25 cellular contexts compared by ENCODE assay signal in the genomic region with DNA sequence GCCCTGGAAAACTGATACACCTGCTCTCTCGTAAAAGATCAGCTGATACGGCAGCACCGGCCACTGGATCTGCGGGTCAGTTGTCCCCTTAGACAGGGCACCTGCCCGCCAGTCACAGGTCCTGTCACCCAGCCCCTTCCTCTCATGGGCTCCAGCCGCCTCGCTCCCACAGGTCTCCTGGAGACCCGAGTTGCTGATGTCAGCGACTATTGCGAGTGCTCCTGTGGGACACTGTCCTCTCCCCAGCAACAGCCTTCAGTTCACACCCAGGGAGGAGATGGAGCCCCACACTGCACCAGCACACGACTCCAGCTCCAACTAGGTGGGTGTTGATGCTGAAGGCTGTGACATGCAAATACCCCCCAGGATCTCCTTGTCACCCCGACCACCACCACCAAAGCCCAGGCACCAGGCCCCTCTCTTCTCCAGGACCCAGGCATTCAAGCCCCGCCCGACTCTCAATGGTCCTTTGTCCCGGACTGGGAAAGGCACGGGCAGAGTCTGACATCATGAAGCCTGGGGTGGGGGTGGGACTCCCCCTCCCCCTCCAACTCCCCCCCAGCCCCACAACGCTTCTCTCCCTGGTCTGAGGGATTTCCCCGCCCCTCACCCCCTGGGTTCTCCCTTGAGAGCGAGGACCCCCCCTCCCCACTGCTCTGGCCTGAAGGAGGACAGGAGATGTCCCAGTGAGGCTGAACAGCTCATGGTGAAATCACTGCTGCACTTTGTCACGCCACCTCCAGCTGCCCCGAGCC. TPM values are rescaled to one million over a fixed set of nuclear protein-coding genes. Genes with fewer than 3 reads are reported as not detected.
A peak's percentile ranks its signal among the peaks of the same experiment; 100 is the strongest.
DNase-seq lines count a peak whose midpoint lies in the region; ATAC-seq, FAIRE-seq and TF ChIP-seq lines count a peak whose summit lies in the region.
"Had no signal": no experiment of that assay in that cellular context is flagged by ENCODE, and none has a peak within 500 bp of the region (broad histone marks: within the 10 kb centered on the region; RNA-seq: fewer than 3 reads in every experiment).

No MANE protein-coding gene starts in this region.

- H3K27me3 ChIP-seq in HepG2 (ENCODE audit: control insufficient read depth in 1 of 2, insufficient read depth in 2 of 2, low read length in 2 of 2) = peaks cover 6 to 42% of the 10 kb centered on the region in 2 experiments
- H3K27me3 ChIP-seq in right lobe of liver = no peaks in the 10 kb centered on the region

- no peaks in the 10 kb centered on the region for H3K79me2 ChIP-seq in HepG2 (ENCODE audit: insufficient read depth, low read length)

- DNase-seq in HepG2 (ENCODE audit: low spot score) (no peak), right lobe of liver (no peak), globus pallidus (ENCODE audit: low spot score) (peak; percentile 95), occipital lobe (lab: John Stamatoyannopoulos, UW) (peak; percentile 53), GM19239 (ENCODE audit: insufficient read length, low spot score) (no peak), MCF 10A (ENCODE audit: unreplicated experiment) (no peak)
- no peak for DNase-seq in activated naive CD4-positive, alpha-beta T cell treated with anti-CD3 and anti-CD28 coated beads, Interleukin-2, amount 50 U/mL, for 16 hours
- DNase-seq: 8988T; activated CD4-positive, alpha-beta T cell treated with anti-CD3 and anti-CD28 coated beads, Interleukin-2, amount 50 U/mL, for 1 hour; activated naive CD4-positive, alpha-beta T cell treated with anti-CD3 and anti-CD28 coated beads, Interleukin-2, amount 10 ng/mL, durations not matched to agents 7 days and 5 days; AML-193; DMS79 treated with DMSO at 0.1 percent for 48 hours; glutamatergic neuron; left colon; mesendoderm; naive B cell; NCI-H2081 treated with DMSO at 0.1 percent for 48 hours; SHP77; stimulated activated CD8-positive, alpha-beta memory T cell treated with anti-CD3 and anti-CD28 coated beads, Interleukin-4, amount 100 ng/mL, for 48 hours; T-helper 9 cell; upper lobe of right lung had no signal

- H2AFZ ChIP-seq in HepG2 (ENCODE audit: low read length) = no peak overlapping the region

- in situ Hi-C loops in HepG2 (cut with HindIII; ENCODE audit: extremely low pct_ligation_motif_present, low pct_unique_long_range_greater_than_20kb) = no loop called here

- H3K4me1 ChIP-seq in HepG2 (ENCODE audit: insufficient read depth, low read length) = peaks cover 56% of the 10 kb centered on the region
- H3K4me1 ChIP-seq in right lobe of liver = no peaks in the 10 kb centered on the region
- H3K4me1 ChIP-seq: upper lobe of right lung had no signal

- 0% methylated on average over 14 of the region's 21 CpGs for WGBS in HepG2 (ENCODE audit: low lambda C conversion rate)
- WGBS in right lobe of liver (ENCODE audit: insufficient coverage, low coverage, low lambda C conversion rate, missing lambda C conversion rate) = 66% methylated on average over 7 of the region's 21 CpGs

- intact Hi-C loops in HepG2 (cut with micrococcal nuclease; ENCODE audit: unreplicated experiment) (no loop called here), right lobe of liver (cut with DNase I) (no loop called here), MCF 10A (cut with micrococcal nuclease) (no loop called here)

- no peaks in the 10 kb centered on the region for H3K36me3 ChIP-seq in HepG2 (replicated peaks in 1 of 2; ENCODE audit: control insufficient read depth in 1 of 2, insufficient read depth in 2 of 2, low read length in 2 of 2)
- H3K36me3 ChIP-seq in right lobe of liver = no peaks in the 10 kb centered on the region
- H3K36me3 ChIP-seq: upper lobe of right lung had no signal

- H3K27ac Mint-ChIP-seq in MCF 10A (ENCODE audit: low read depth, unreplicated experiment) = no peak overlapping the region
- H3K27ac Mint-ChIP-seq: activated naive CD4-positive, alpha-beta T cell treated with anti-CD3 and anti-CD28 coated beads, Interleukin-2, amount 10 ng/mL, durations not matched to agents 7 days and 5 days; activated T-helper 1 cell treated with anti-CD3 and anti-CD28 coated beads, Interleukin-12 subunit alpha, Interleukin-12 subunit beta, Interleukin-2, Interleukin-4 antibody, amounts not matched to agents 30 ng/mL and 10 ng/mL and 1 ng/mL, durations not matched to agents 14 hours and 24 hours and 36 hours had no signal

- no peaks in the 10 kb centered on the region for H4K20me1 ChIP-seq in HepG2 (ENCODE audit: insufficient read depth, low read length)

- FAIRE-seq in HepG2 (lab: Jason Lieb, UNC) (no peak), GM19239 (lab: Jason Lieb, UNC) (no peak)

- TF ChIP-seq POLR2A in HepG2 (IDR thresholded peaks at IDR 0.05; ENCODE audit: insufficient read depth in 1 of 2, low read depth in 2 of 2, low read length in 2 of 2) (no peak), right lobe of liver (IDR thresholded peaks at IDR 0.05) (no peak)

- no peak for TF ChIP-seq EP300 in HepG2 (IDR thresholded peaks at IDR 0.05; ENCODE audit: low read depth in 2 of 2, low read length in 2 of 2)
- no peak for TF ChIP-seq EP300 in HepG2 (CRISPR knock-in tag; IDR thresholded peaks at IDR 0.05; ENCODE audit: borderline replicate concordance)

- H3K36me3 Mint-ChIP-seq in MCF 10A (ENCODE audit: insufficient read depth, unreplicated experiment) = no peaks in the 10 kb centered on the region
- H3K36me3 Mint-ChIP-seq: activated naive CD4-positive, alpha-beta T cell treated with anti-CD3 and anti-CD28 coated beads, Interleukin-2, amount 10 ng/mL, durations not matched to agents 7 days and 5 days; naive B cell had no signal

- H3K27ac ChIP-seq in HepG2 (ENCODE audit: extremely low read length, insufficient read depth, low read length) = no peak overlapping the region
- no peak overlapping the region for H3K27ac ChIP-seq in right lobe of liver
- H3K27ac ChIP-seq: upper lobe of right lung had no signal

- CTCF ChIA-PET in HepG2 (lab: Yijun Ruan, JAX; ENCODE audit: low intra/inter-chr PET ratio, low total read pairs) (no interaction called here), MCF 10A (lab: Yijun Ruan, JAX) (interaction anchor here (1.3 kb wide), 1 partner anchor 10 kb away, joined by 4 read pairs; no protein-coding TSS in a partner anchor)

- POLR2A ChIA-PET in HepG2 (lab: Yijun Ruan, JAX) = interaction anchor here (1.0 to 2.3 kb wide), 2 partner anchors 8 to 10 kb away, joined by 4 to 9 read pairs; a partner anchor contains a TSS
- POLR2A ChIA-PET in MCF 10A (lab: Yijun Ruan, JAX) = no interaction called here

- H3K9ac ChIP-seq in HepG2 (ENCODE audit: insufficient read depth, low read depth, low read length) = no peak overlapping the region

- BruUV-seq in HepG2 (replicated peaks; lab: Mats Ljungman, UMichigan) (no TSS peak), MCF 10A (replicated peaks; lab: Mats Ljungman, UMichigan) (no TSS peak)

- no peak overlapping the region for H3K4me3 Mint-ChIP-seq in MCF 10A (ENCODE audit: unreplicated experiment)
- H3K4me3 Mint-ChIP-seq: activated naive CD4-positive, alpha-beta T cell treated with anti-CD3 and anti-CD28 coated beads, Interleukin-2, amount 10 ng/mL, durations not matched to agents 7 days and 5 days; activated T-helper 1 cell treated with anti-CD3 and anti-CD28 coated beads, Interleukin-12 subunit alpha, Interleukin-12 subunit beta, Interleukin-2, Interleukin-4 antibody, amounts not matched to agents 30 ng/mL and 10 ng/mL and 1 ng/mL, durations not matched to agents 14 hours and 24 hours and 36 hours had no signal

- H3K4me3 ChIP-seq in HepG2 (replicated peaks in 1 of 3; ENCODE audit: insufficient read depth in 1 of 3, low read depth in 2 of 3, low read length in 3 of 3) = peak overlapping the region in 1 of 3 experiments; percentile 49; a peak in 1 of 6 replicates
- H3K4me3 ChIP-seq in right lobe of liver = no peak overlapping the region
- H3K4me3 ChIP-seq: upper lobe of right lung had no signal

- H3K4me1 Mint-ChIP-seq in MCF 10A (ENCODE audit: insufficient read depth, unreplicated experiment) = no peaks in the 10 kb centered on the region

- H3K4me2 ChIP-seq in HepG2 (ENCODE audit: low read depth, low read length) = peak overlapping the region; percentile 55

- H3K27me3 Mint-ChIP-seq in MCF 10A (ENCODE audit: insufficient read depth, unreplicated experiment) = peaks cover 47% of the 10 kb centered on the region
- H3K27me3 Mint-ChIP-seq: naive B cell had no signal

- TF ChIP-seq CTCF in HepG2 (CRISPR knock-in tag; IDR thresholded peaks at IDR 0.05) (no peak), right lobe of liver (IDR thresholded peaks at IDR 0.05) (no peak), MCF 10A (IDR thresholded peaks at IDR 0.05; ENCODE audit: unreplicated experiment) (no peak)

- H3K9me3 Mint-ChIP-seq in MCF 10A (ENCODE audit: unreplicated experiment) = no peaks in the 10 kb centered on the region
- H3K9me3 Mint-ChIP-seq: activated naive CD4-positive, alpha-beta T cell treated with anti-CD3 and anti-CD28 coated beads, Interleukin-2, amount 10 ng/mL, durations not matched to agents 7 days and 5 days; activated T-helper 1 cell treated with anti-CD3 and anti-CD28 coated beads, Interleukin-12 subunit alpha, Interleukin-12 subunit beta, Interleukin-2, Interleukin-4 antibody, amounts not matched to agents 30 ng/mL and 10 ng/mL and 1 ng/mL, durations not matched to agents 14 hours and 24 hours and 36 hours; naive B cell had no signal

- ATAC-seq in HepG2 = peak; percentile 44
- ATAC-seq in right lobe of liver = no peak
- ATAC-seq in GM19463 (IDR thresholded peaks at IDR 0.05; ENCODE audit: unreplicated experiment) = no peak
- ATAC-seq: HCT116, left colon, upper lobe of right lung had no signal

- no peak for TF ChIP-seq RAD21 in HepG2 (CRISPR knock-in tag; IDR thresholded peaks at IDR 0.05)

- H3K9me3 ChIP-seq in HepG2 (ENCODE audit: low read length) (no peaks in the 10 kb centered on the region), right lobe of liver (no peaks in the 10 kb centered on the region)
- H3K9me3 ChIP-seq: upper lobe of right lung had no signal

RNA-seq across cellular contexts. Expression of a gene that starts 1.4 kb away (rescaled TPM):
- 0.80 and 1.3 TPM in 2 replicates for total RNA-seq in HepG2 (2016; rRNA removed; fragmentation: Illumina TruSeq; extraction: Trizol)
- total RNA-seq in HepG2 (2016; cell fraction: cytosol; rRNA removed; fragmentation: Illumina TruSeq; extraction: Trizol; ENCODE audit: low read depth) = 0.26 and 0.71 TPM in 2 replicates
- total RNA-seq in HepG2 (2016; cell fraction: insoluble cytoplasmic fraction; rRNA removed; fragmentation: Illumina TruSeq; extraction: Trizol) = 0.56 and 0.87 TPM in 2 replicates
- total RNA-seq in HepG2 (2016; cell fraction: membrane; rRNA removed; fragmentation: Illumina TruSeq; extraction: Trizol) = 0.59 and 1.5 TPM in 2 replicates
- total RNA-seq in HepG2 (2016; cell fraction: nucleus; rRNA removed; fragmentation: Illumina TruSeq; extraction: Trizol) = 1.6 and 2.6 TPM in 2 replicates
- 0.17 and 0.20 TPM in 2 replicates for polyA plus RNA-seq in HepG2 (2011; rRNA removed)
- 0.13 and 0.27 TPM in 2 replicates for polyA plus RNA-seq in HepG2 (2011; cell fraction: cytosol; rRNA removed)
- polyA plus RNA-seq in HepG2 (2011; cell fraction: nucleus; rRNA removed) = 0.40 and 0.93 TPM in 2 replicates
- not detected in 2 replicates for polyA plus RNA-seq in HepG2 (2012)
- polyA plus RNA-seq in HepG2 (2016; cell fraction: cytosol; fragmentation: Illumina TruSeq; extraction: Trizol; ENCODE audit: low read depth) = 0.70 TPM in 2 replicates
- polyA plus RNA-seq in HepG2 (2016; cell fraction: insoluble cytoplasmic fraction; fragmentation: Illumina TruSeq; extraction: Trizol; ENCODE audit: low read depth) = 0.38 and 1.3 TPM in 2 replicates
- 0.24 and 0.97 TPM in 2 replicates for polyA plus RNA-seq in HepG2 (2016; cell fraction: membrane; fragmentation: Illumina TruSeq; extraction: Trizol; ENCODE audit: low read depth)
- polyA plus RNA-seq in HepG2 (2016; cell fraction: nucleus; fragmentation: Illumina TruSeq; extraction: Trizol; ENCODE audit: insufficient read depth, low read depth) = 0.82 and 1.5 TPM in 2 replicates
- not detected in 2 replicates for polyA minus RNA-seq in HepG2 (2011; rRNA and poly(A)+ RNA removed; ENCODE audit: low replicate concordance)
- polyA minus RNA-seq in HepG2 (2011; cell fraction: cytosol; rRNA and poly(A)+ RNA removed) = not detected in 2 replicates
- 0.64 and 0.75 TPM in 2 replicates for polyA minus RNA-seq in HepG2 (2011; cell fraction: nucleus; rRNA and poly(A)+ RNA removed)
- total RNA-seq in right lobe of liver = under 1 TPM in 1 of 6 experiments, not detected in 5; 0.40 TPM
- total RNA-seq in occipital lobe = 0.47 TPM
- not detected in 2 replicates for total RNA-seq in MCF 10A (2022)
- total RNA-seq: activated T-helper 1 cell treated with anti-CD3 and anti-CD28 coated beads, Interleukin-12 subunit alpha, Interleukin-12 subunit beta, Interleukin-2, Interleukin-4 antibody, amounts not matched to agents 30 ng/mL and 10 ng/mL and 1 ng/mL, durations not matched to agents 14 hours and 24 hours and 36 hours; left colon; posterior vena cava; upper lobe of right lung had no signal

RNA-seq across cellular contexts. Expression of a gene that starts 8.2 kb away (rescaled TPM):
- 25.7 and 47.6 TPM in 2 replicates for total RNA-seq in HepG2 (2016; rRNA removed; fragmentation: Illumina TruSeq; extraction: Trizol)
- 25.4 and 32.6 TPM in 2 replicates for total RNA-seq in HepG2 (2016; cell fraction: cytosol; rRNA removed; fragmentation: Illumina TruSeq; extraction: Trizol; ENCODE audit: low read depth)
- 29.6 and 46.4 TPM in 2 replicates for total RNA-seq in HepG2 (2016; cell fraction: insoluble cytoplasmic fraction; rRNA removed; fragmentation: Illumina TruSeq; extraction: Trizol)
- 20.2 and 24.3 TPM in 2 replicates for total RNA-seq in HepG2 (2016; cell fraction: membrane; rRNA removed; fragmentation: Illumina TruSeq; extraction: Trizol)
- 34.1 and 40.9 TPM in 2 replicates for total RNA-seq in HepG2 (2016; cell fraction: nucleus; rRNA removed; fragmentation: Illumina TruSeq; extraction: Trizol)
- 36.1 and 73.0 TPM in 2 replicates for polyA plus RNA-seq in HepG2 (2011; rRNA removed)
- polyA plus RNA-seq in HepG2 (2011; cell fraction: cytosol; rRNA removed) = 15.0 and 69.5 TPM in 2 replicates
- polyA plus RNA-seq in HepG2 (2011; cell fraction: nucleus; rRNA removed) = 13.2 and 42.5 TPM in 2 replicates
- 6.0 and 30.6 TPM in 2 replicates for polyA plus RNA-seq in HepG2 (2012)
- 29.7 and 32.2 TPM in 2 replicates for polyA plus RNA-seq in HepG2 (2016; cell fraction: cytosol; fragmentation: Illumina TruSeq; extraction: Trizol; ENCODE audit: low read depth)
- 44.0 and 52.6 TPM in 2 replicates for polyA plus RNA-seq in HepG2 (2016; cell fraction: insoluble cytoplasmic fraction; fragmentation: Illumina TruSeq; extraction: Trizol; ENCODE audit: low read depth)
- polyA plus RNA-seq in HepG2 (2016; cell fraction: membrane; fragmentation: Illumina TruSeq; extraction: Trizol; ENCODE audit: low read depth) = 28.8 and 30.2 TPM in 2 replicates
- polyA plus RNA-seq in HepG2 (2016; cell fraction: nucleus; fragmentation: Illumina TruSeq; extraction: Trizol; ENCODE audit: insufficient read depth, low read depth) = 111 and 114 TPM in 2 replicates
- 150 TPM in 1 of 2 replicates, not detected in the other for polyA minus RNA-seq in HepG2 (2011; rRNA and poly(A)+ RNA removed; ENCODE audit: low replicate concordance)
- polyA minus RNA-seq in HepG2 (2011; cell fraction: cytosol; rRNA and poly(A)+ RNA removed) = 10.9 and 30.2 TPM in 2 replicates
- polyA minus RNA-seq in HepG2 (2011; cell fraction: nucleus; rRNA and poly(A)+ RNA removed) = 9.2 and 18.0 TPM in 2 replicates
- 100 to 1,000 TPM in 2 of 6 experiments, 10 to 100 TPM in 3, under 1 TPM in 1; 0.86 to 146 (median 65.3) TPM for total RNA-seq in right lobe of liver
- total RNA-seq in occipital lobe = not detected
- total RNA-seq in MCF 10A (2022) = not detected in 2 replicates
- total RNA-seq: left colon, posterior vena cava had no signal

RNA-seq across cellular contexts. Expression of a gene that starts 21.8 kb away (rescaled TPM):
- 44.8 and 54.9 TPM in 2 replicates for total RNA-seq in HepG2 (2016; rRNA removed; fragmentation: Illumina TruSeq; extraction: Trizol)
- total RNA-seq in HepG2 (2016; cell fraction: cytosol; rRNA removed; fragmentation: Illumina TruSeq; extraction: Trizol; ENCODE audit: low read depth) = 85.6 and 90.7 TPM in 2 replicates
- 38.6 and 58.5 TPM in 2 replicates for total RNA-seq in HepG2 (2016; cell fraction: insoluble cytoplasmic fraction; rRNA removed; fragmentation: Illumina TruSeq; extraction: Trizol)
- total RNA-seq in HepG2 (2016; cell fraction: membrane; rRNA removed; fragmentation: Illumina TruSeq; extraction: Trizol) = 116 and 121 TPM in 2 replicates
- total RNA-seq in HepG2 (2016; cell fraction: nucleus; rRNA removed; fragmentation: Illumina TruSeq; extraction: Trizol) = 31.0 and 31.5 TPM in 2 replicates
- 94.9 and 106 TPM in 2 replicates for polyA plus RNA-seq in HepG2 (2011; rRNA removed)
- polyA plus RNA-seq in HepG2 (2011; cell fraction: cytosol; rRNA removed) = 72.5 and 101 TPM in 2 replicates
- polyA plus RNA-seq in HepG2 (2011; cell fraction: nucleus; rRNA removed) = 179 and 216 TPM in 2 replicates
- 59.3 and 80.8 TPM in 2 replicates for polyA plus RNA-seq in HepG2 (2012)
- 180 and 204 TPM in 2 replicates for polyA plus RNA-seq in HepG2 (2016; cell fraction: cytosol; fragmentation: Illumina TruSeq; extraction: Trizol; ENCODE audit: low read depth)
- 76.3 and 81.0 TPM in 2 replicates for polyA plus RNA-seq in HepG2 (2016; cell fraction: insoluble cytoplasmic fraction; fragmentation: Illumina TruSeq; extraction: Trizol; ENCODE audit: low read depth)
- polyA plus RNA-seq in HepG2 (2016; cell fraction: membrane; fragmentation: Illumina TruSeq; extraction: Trizol; ENCODE audit: low read depth) = 201 and 210 TPM in 2 replicates
- polyA plus RNA-seq in HepG2 (2016; cell fraction: nucleus; fragmentation: Illumina TruSeq; extraction: Trizol; ENCODE audit: insufficient read depth, low read depth) = 122 and 131 TPM in 2 replicates
- polyA minus RNA-seq in HepG2 (2011; rRNA and poly(A)+ RNA removed; ENCODE audit: low replicate concordance) = 64.5 and 74.9 TPM in 2 replicates
- polyA minus RNA-seq in HepG2 (2011; cell fraction: cytosol; rRNA and poly(A)+ RNA removed) = 28.8 and 32.4 TPM in 2 replicates
- polyA minus RNA-seq in HepG2 (2011; cell fraction: nucleus; rRNA and poly(A)+ RNA removed) = 29.3 and 33.5 TPM in 2 replicates
- total RNA-seq in right lobe of liver = 10 to 100 TPM; 65.4 to 78.5 (median 75.7) TPM
- total RNA-seq in occipital lobe = 36.0 TPM
- 81.6 and 95.7 TPM in 2 replicates for total RNA-seq in MCF 10A (2022)

RNA-seq across cellular contexts. Expression of a gene that starts 38.4 kb away (rescaled TPM):
- total RNA-seq in HepG2 (2016; rRNA removed; fragmentation: Illumina TruSeq; extraction: Trizol) = 0.49 and 0.71 TPM in 2 replicates
- total RNA-seq in HepG2 (2016; cell fraction: cytosol; rRNA removed; fragmentation: Illumina TruSeq; extraction: Trizol; ENCODE audit: low read depth) = 0.53 and 1.0 TPM in 2 replicates
- total RNA-seq in HepG2 (2016; cell fraction: insoluble cytoplasmic fraction; rRNA removed; fragmentation: Illumina TruSeq; extraction: Trizol) = 0.40 and 0.97 TPM in 2 replicates
- 0.62 and 0.93 TPM in 2 replicates for total RNA-seq in HepG2 (2016; cell fraction: membrane; rRNA removed; fragmentation: Illumina TruSeq; extraction: Trizol)
- total RNA-seq in HepG2 (2016; cell fraction: nucleus; rRNA removed; fragmentation: Illumina TruSeq; extraction: Trizol) = 2.8 and 3.5 TPM in 2 replicates
- 0.98 and 1.7 TPM in 2 replicates for polyA plus RNA-seq in HepG2 (2011; rRNA removed)
- polyA plus RNA-seq in HepG2 (2011; cell fraction: cytosol; rRNA removed) = 0.49 and 0.85 TPM in 2 replicates
- 1.8 and 2.5 TPM in 2 replicates for polyA plus RNA-seq in HepG2 (2011; cell fraction: nucleus; rRNA removed)
- 0.66 and 0.72 TPM in 2 replicates for polyA plus RNA-seq in HepG2 (2012)
- polyA plus RNA-seq in HepG2 (2016; cell fraction: cytosol; fragmentation: Illumina TruSeq; extraction: Trizol; ENCODE audit: low read depth) = 0.19 and 0.31 TPM in 2 replicates
- polyA plus RNA-seq in HepG2 (2016; cell fraction: insoluble cytoplasmic fraction; fragmentation: Illumina TruSeq; extraction: Trizol; ENCODE audit: low read depth) = 0.82 and 1.2 TPM in 2 replicates
- polyA plus RNA-seq in HepG2 (2016; cell fraction: membrane; fragmentation: Illumina TruSeq; extraction: Trizol; ENCODE audit: low read depth) = 0.36 and 0.50 TPM in 2 replicates
- 3.9 and 6.0 TPM in 2 replicates for polyA plus RNA-seq in HepG2 (2016; cell fraction: nucleus; fragmentation: Illumina TruSeq; extraction: Trizol; ENCODE audit: insufficient read depth, low read depth)
- polyA minus RNA-seq in HepG2 (2011; rRNA and poly(A)+ RNA removed; ENCODE audit: low replicate concordance) = 1.6 and 2.4 TPM in 2 replicates
- 1.5 TPM in 1 of 2 replicates, not detected in the other for polyA minus RNA-seq in HepG2 (2011; cell fraction: cytosol; rRNA and poly(A)+ RNA removed)
- 0.64 and 0.99 TPM in 2 replicates for polyA minus RNA-seq in HepG2 (2011; cell fraction: nucleus; rRNA and poly(A)+ RNA removed)
- 1 to 10 TPM in 3 of 6 experiments, under 1 TPM in 3; 0.39 to 1.3 (median 0.96) TPM for total RNA-seq in right lobe of liver
- not detected for total RNA-seq in occipital lobe
- total RNA-seq in MCF 10A (2022) = 0.56 and 1.7 TPM in 2 replicates

RNA-seq across cellular contexts. Expression of a gene that starts 41.8 kb away (rescaled TPM):
- 14.2 and 29.2 TPM in 2 replicates for total RNA-seq in HepG2 (2016; rRNA removed; fragmentation: Illumina TruSeq; extraction: Trizol)
- 8.7 and 9.3 TPM in 2 replicates for total RNA-seq in HepG2 (2016; cell fraction: cytosol; rRNA removed; fragmentation: Illumina TruSeq; extraction: Trizol; ENCODE audit: low read depth)
- 15.3 and 31.4 TPM in 2 replicates for total RNA-seq in HepG2 (2016; cell fraction: insoluble cytoplasmic fraction; rRNA removed; fragmentation: Illumina TruSeq; extraction: Trizol)
- 15.2 and 21.9 TPM in 2 replicates for total RNA-seq in HepG2 (2016; cell fraction: membrane; rRNA removed; fragmentation: Illumina TruSeq; extraction: Trizol)
- total RNA-seq in HepG2 (2016; cell fraction: nucleus; rRNA removed; fragmentation: Illumina TruSeq; extraction: Trizol) = 43.9 and 48.2 TPM in 2 replicates
- polyA plus RNA-seq in HepG2 (2011; rRNA removed) = 79.2 and 111 TPM in 2 replicates
- polyA plus RNA-seq in HepG2 (2011; cell fraction: cytosol; rRNA removed) = 44.4 and 71.0 TPM in 2 replicates
- polyA plus RNA-seq in HepG2 (2011; cell fraction: nucleus; rRNA removed) = 93.8 and 94.9 TPM in 2 replicates
- polyA plus RNA-seq in HepG2 (2012) = 67.7 and 97.6 TPM in 2 replicates
- polyA plus RNA-seq in HepG2 (2016; cell fraction: cytosol; fragmentation: Illumina TruSeq; extraction: Trizol; ENCODE audit: low read depth) = 15.7 and 17.3 TPM in 2 replicates
- 25.8 and 27.8 TPM in 2 replicates for polyA plus RNA-seq in HepG2 (2016; cell fraction: insoluble cytoplasmic fraction; fragmentation: Illumina TruSeq; extraction: Trizol; ENCODE audit: low read depth)
- 21.9 and 23.9 TPM in 2 replicates for polyA plus RNA-seq in HepG2 (2016; cell fraction: membrane; fragmentation: Illumina TruSeq; extraction: Trizol; ENCODE audit: low read depth)
- polyA plus RNA-seq in HepG2 (2016; cell fraction: nucleus; fragmentation: Illumina TruSeq; extraction: Trizol; ENCODE audit: insufficient read depth, low read depth) = 110 and 128 TPM in 2 replicates
- polyA minus RNA-seq in HepG2 (2011; rRNA and poly(A)+ RNA removed; ENCODE audit: low replicate concordance) = 87.8 and 296 TPM in 2 replicates
- polyA minus RNA-seq in HepG2 (2011; cell fraction: cytosol; rRNA and poly(A)+ RNA removed) = 103 and 111 TPM in 2 replicates
- polyA minus RNA-seq in HepG2 (2011; cell fraction: nucleus; rRNA and poly(A)+ RNA removed) = 64.0 and 64.9 TPM in 2 replicates
- total RNA-seq in right lobe of liver = 100 to 1,000 TPM in 4 of 6 experiments, 10 to 100 TPM in 2; 96.6 to 138 (median 112) TPM
- total RNA-seq in occipital lobe = 3.1 TPM
- total RNA-seq in MCF 10A (2022) = 60.6 and 64.1 TPM in 2 replicates

Comparison
In these comparisons a context has a peak if more than half of its experiments do, and no peak if none do; other contexts are left out.
1. DNase-seq: peak in globus pallidus (single experiment) and occipital lobe (single experiment); none in HepG2 (single experiment), right lobe of liver (0 of 3), GM19239 (single experiment), activated naive CD4-positive, alpha-beta T cell treated with anti-CD3 and anti-CD28 coated beads, Interleukin-2, amount 50 U/mL, for 16 hours (single experiment) and MCF 10A (single experiment).